17 cellular contexts compared by ENCODE assay signal in the genomic region with DNA sequence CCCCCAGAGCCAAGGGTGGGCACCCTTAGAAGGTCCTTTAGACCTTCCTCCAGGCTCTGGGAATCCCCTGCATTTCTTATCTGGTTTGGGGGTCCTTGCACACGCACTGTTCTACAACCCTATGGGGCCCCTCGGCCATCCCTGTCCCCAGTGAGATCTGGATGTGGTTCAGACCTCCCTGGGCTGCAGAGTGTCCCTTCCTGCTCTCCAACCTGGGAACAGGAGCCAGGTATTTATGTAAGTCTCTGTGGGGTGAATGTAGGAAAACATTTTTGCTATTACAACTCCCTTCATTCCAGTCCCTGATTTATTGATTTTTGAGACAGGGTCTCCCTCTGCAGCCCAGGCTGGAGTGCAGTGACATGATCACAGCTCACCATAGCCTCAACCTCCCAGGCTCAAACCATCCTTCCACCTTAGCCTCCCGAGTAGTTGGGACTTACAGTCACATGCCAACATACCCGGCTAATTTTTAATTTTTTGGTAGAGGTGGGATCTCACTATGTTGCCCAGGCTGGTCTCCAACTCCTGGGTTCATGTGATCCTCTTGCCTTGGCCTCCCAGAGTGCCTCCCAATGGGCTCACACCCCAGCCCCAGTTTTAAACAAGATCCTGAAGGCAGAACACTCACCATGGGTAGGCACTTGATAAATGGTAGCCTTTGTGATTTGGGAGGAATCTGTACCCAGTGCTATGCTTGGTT.
DNase-seq lines count a peak whose midpoint lies in the region; ATAC-seq, FAIRE-seq and TF ChIP-seq lines count a peak whose summit lies in the region.
"Had no signal": no experiment of that assay in that cellular context is flagged by ENCODE, and none has a peak within 500 bp of the region (broad histone marks: within the 10 kb centered on the region; RNA-seq: fewer than 3 reads in every experiment).

No MANE protein-coding gene starts in this region.

- dilution Hi-C loops in IMR-90 (cut with HindIII; ENCODE audit: low sequenced_read_pairs, unreplicated experiment): no loop called here

- H4K5ac ChIP-seq in IMR-90 (ENCODE audit: low read depth, low read length): no peak overlapping the region

- peaks cover 77% of the 10 kb centered on the region for H3K79me2 ChIP-seq in astrocyte (ENCODE audit: insufficient read depth, low read length)

- peaks cover 49 to 95% of the 10 kb centered on the region in 2 experiments for H3K79me1 ChIP-seq in IMR-90 (ENCODE audit: low read depth in 1 of 2, low read length in 2 of 2)

- H3K56ac ChIP-seq in IMR-90 (ENCODE audit: extremely low read depth, insufficient read depth, low read length): no peak overlapping the region

- TF ChIP-seq POLR2A in IMR-90 (IDR thresholded peaks at IDR 0.05; ENCODE audit: low read depth, low read length): no peak

- no TSS peak for BruUV-seq in IMR-90 (replicated peaks; lab: Mats Ljungman, UMichigan)

- H3K4me1 Mint-ChIP-seq in astrocyte (ENCODE audit: low read depth, unreplicated experiment): peaks cover 41% of the 10 kb centered on the region
- H3K4me1 Mint-ChIP-seq in glutamatergic neuron (ENCODE audit: low read depth, unreplicated experiment): peaks cover 51% of the 10 kb centered on the region
- H3K4me1 Mint-ChIP-seq in activated naive CD4-positive, alpha-beta T cell treated with anti-CD3 and anti-CD28 coated beads, Interleukin-2, amount 10 ng/mL, durations not matched to agents 7 days and 5 days: peaks cover 22% of the 10 kb centered on the region
- H3K4me1 Mint-ChIP-seq: IgD-negative memory B cell had no signal

- intact Hi-C loops in IMR-90 (cut with micrococcal nuclease): loop anchor here (10.0 kb wide), 1 partner anchor 388 kb away; no protein-coding TSS in a partner anchor

- no peak for TF ChIP-seq RAD21 in IMR-90 (IDR thresholded peaks at IDR 0.05; ENCODE audit: low read length)

- no peak overlapping the region for H2BK20ac ChIP-seq in IMR-90 (ENCODE audit: low read depth, low read length)

- ATAC-seq in IMR-90 (ENCODE audit: low read depth) (no peak), GM18868 (IDR thresholded peaks at IDR 0.05; ENCODE audit: unreplicated experiment) (no peak)

- H3K9me1 ChIP-seq in IMR-90 (ENCODE audit: insufficient read depth, low read length): peaks cover 47% of the 10 kb centered on the region

- H3K4me2 ChIP-seq in IMR-90 (ENCODE audit: low read depth, low read length) (no peak overlapping the region), astrocyte (ENCODE audit: low read length) (peak overlapping the region; percentile 80)

- no peak overlapping the region for H3K9ac ChIP-seq in IMR-90 (ENCODE audit: low read depth, low read length)
- H3K9ac ChIP-seq in astrocyte (ENCODE audit: low read length): no peak overlapping the region

- no peaks in the 10 kb centered on the region for H3K9me3 Mint-ChIP-seq in astrocyte (ENCODE audit: unreplicated experiment)
- H3K9me3 Mint-ChIP-seq in glutamatergic neuron (ENCODE audit: unreplicated experiment): peaks cover 15% of the 10 kb centered on the region
- H3K9me3 Mint-ChIP-seq in activated naive CD4-positive, alpha-beta T cell treated with anti-CD3 and anti-CD28 coated beads, Interleukin-2, amount 10 ng/mL, durations not matched to agents 7 days and 5 days: no peaks in the 10 kb centered on the region
- H3K9me3 Mint-ChIP-seq: CD8-positive, alpha-beta memory T cell; H9; IgD-negative memory B cell had no signal

- H3K36me3 ChIP-seq in IMR-90 (ENCODE audit: control insufficient read depth, insufficient read depth, low read length): peaks cover 5% of the 10 kb centered on the region; the same call in 1 of the 2 replicates
- H3K36me3 ChIP-seq in astrocyte (ENCODE audit: insufficient read depth, low read length): no peaks in the 10 kb centered on the region

- H3K4ac ChIP-seq in IMR-90 (ENCODE audit: low read depth, low read length): no peak overlapping the region

- H4K91ac ChIP-seq in IMR-90 (ENCODE audit: insufficient read depth, low read depth, low read length): no peak overlapping the region

- H3K4me3 ChIP-seq in IMR-90 (ENCODE audit: insufficient read depth, low read depth, low read length) (no peak overlapping the region), astrocyte (ENCODE audit: insufficient read depth, low read depth, low read length) (no peak overlapping the region)

- H3K27ac ChIP-seq in IMR-90 (ENCODE audit: insufficient read depth, low read length) (no peak overlapping the region), astrocyte (ENCODE audit: low read depth, low read length) (no peak overlapping the region), substantia nigra (ENCODE audit: low read depth, low read length, poor library complexity, severe bottlenecking) (peak overlapping the region; percentile 99)

- no peaks in the 10 kb centered on the region for H3K27me3 ChIP-seq in IMR-90 (ENCODE audit: control insufficient read depth, insufficient read depth, low read length)
- H3K27me3 ChIP-seq in astrocyte (ENCODE audit: insufficient read depth, low read length): no peaks in the 10 kb centered on the region

- H3K23ac ChIP-seq in IMR-90 (ENCODE audit: low read depth, low read length): no peak overlapping the region

- in situ Hi-C loops in IMR-90 (cut with MboI; ENCODE audit: low sequenced_read_pairs): no loop called here

- H3K4me1 ChIP-seq in IMR-90 (ENCODE audit: control insufficient read depth, insufficient read depth, low read length) (peaks cover 47% of the 10 kb centered on the region), astrocyte (ENCODE audit: insufficient read depth, low read length) (peaks cover 57% of the 10 kb centered on the region)

- no peak overlapping the region for H2BK15ac ChIP-seq in IMR-90 (ENCODE audit: low read depth, low read length)

- H3K36me3 Mint-ChIP-seq in astrocyte (ENCODE audit: low read depth, unreplicated experiment) (peaks cover 3% of the 10 kb centered on the region), glutamatergic neuron (ENCODE audit: unreplicated experiment) (no peaks in the 10 kb centered on the region)
- no peaks in the 10 kb centered on the region for H3K36me3 Mint-ChIP-seq in activated naive CD4-positive, alpha-beta T cell treated with anti-CD3 and anti-CD28 coated beads, Interleukin-2, amount 10 ng/mL, durations not matched to agents 7 days and 5 days
- H3K36me3 Mint-ChIP-seq: CD8-positive, alpha-beta memory T cell; IgD-negative memory B cell had no signal

- H3K14ac ChIP-seq in IMR-90 (replicated peaks; ENCODE audit: low read depth, low read length): no peak overlapping the region

- POLR2A ChIA-PET in IMR-90 (lab: Charles Lee; ENCODE audit: unreplicated experiment): no interaction called here

- no peak overlapping the region for H2AFZ ChIP-seq in IMR-90 (replicated peaks; ENCODE audit: low read length, poor library complexity)
- no peak overlapping the region for H2AFZ ChIP-seq in astrocyte (ENCODE audit: low read depth, low read length)

- TF ChIP-seq CTCF in IMR-90 (conservative IDR thresholded peaks at IDR 0.05; ENCODE audit: low read depth, low read length) (no peak), astrocyte (IDR thresholded peaks at IDR 0.05; ENCODE audit: insufficient read depth, low read depth, low read length) (no peak), glutamatergic neuron (IDR thresholded peaks at IDR 0.05; ENCODE audit: partially characterized antibody, unreplicated experiment) (no peak)

- H3K9me3 ChIP-seq in IMR-90 (ENCODE audit: control insufficient read depth, insufficient read depth, low read length) (no peaks in the 10 kb centered on the region), astrocyte (ENCODE audit: insufficient read depth, low read depth, low read length) (no peaks in the 10 kb centered on the region)

- H4K8ac ChIP-seq in IMR-90 (ENCODE audit: low read depth in 2 of 2, low read length in 2 of 2): no peak overlapping the region

- peaks cover 91% of the 10 kb centered on the region for H4K20me1 ChIP-seq in IMR-90 (ENCODE audit: insufficient read depth, low read length)
- H4K20me1 ChIP-seq in astrocyte (ENCODE audit: insufficient read depth, low read length): peaks cover 77% of the 10 kb centered on the region

- H2AK9ac ChIP-seq in IMR-90 (replicated peaks; ENCODE audit: low read depth, low read length, poor library complexity): no peak overlapping the region

- H2BK120ac ChIP-seq in IMR-90 (ENCODE audit: low read depth, low read length): no peak overlapping the region

- no peak overlapping the region for H3K18ac ChIP-seq in IMR-90 (ENCODE audit: low read depth, low read length)

- FAIRE-seq in astrocyte (lab: Jason Lieb, UNC): no peak
- FAIRE-seq: RCC 7860 had no signal

- H2AK5ac ChIP-seq in IMR-90 (ENCODE audit: low read depth, low read length): 0 out of 2 replicates have a peak overlapping the region, but pooled peaks have one; percentile 2

- DNase-seq in IMR-90 (no peak), astrocyte (ENCODE audit: low read depth) (no peak), glutamatergic neuron (no peak), substantia nigra (lab: John Stamatoyannopoulos, UW) (no peak), NCI-H345 (lab: John Stamatoyannopoulos, UW) (no peak)
- no peak for DNase-seq in activated naive CD4-positive, alpha-beta T cell treated with anti-CD3 and anti-CD28 coated beads, Interleukin-2, amount 10 ng/mL, durations not matched to agents 7 days and 5 days
- DNase-seq: CD8-positive, alpha-beta memory T cell; GF-D8; H9; NCI-H1436; NCI-H2029 treated with DMSO at 0.1 percent for 48 hours; NCI-H510A treated with DMSO at 0.1 percent for 48 hours; SHP77 treated with DMSO at 0.1 percent for 48 hours had no signal

- H3K27me3 Mint-ChIP-seq in astrocyte (ENCODE audit: low read depth, unreplicated experiment): no peaks in the 10 kb centered on the region
- peaks cover 20% of the 10 kb centered on the region for H3K27me3 Mint-ChIP-seq in glutamatergic neuron (ENCODE audit: unreplicated experiment)
- H3K27me3 Mint-ChIP-seq in activated naive CD4-positive, alpha-beta T cell treated with anti-CD3 and anti-CD28 coated beads, Interleukin-2, amount 10 ng/mL, durations not matched to agents 7 days and 5 days: peaks cover 6% of the 10 kb centered on the region
- H3K27me3 Mint-ChIP-seq: B cell; CD8-positive, alpha-beta memory T cell; IgD-negative memory B cell had no signal

- WGBS in IMR-90 (ENCODE audit: extremely low coverage in 2 of 2, insufficient read length in 1 of 2), 2 experiments: no CpG with 5 or more reads among the region's 4 CpGs

- H3K4me3 Mint-ChIP-seq in astrocyte (ENCODE audit: unreplicated experiment): no peak overlapping the region
- peak overlapping the region; percentile 25 for H3K4me3 Mint-ChIP-seq in glutamatergic neuron (ENCODE audit: unreplicated experiment)
- H3K4me3 Mint-ChIP-seq in activated naive CD4-positive, alpha-beta T cell treated with anti-CD3 and anti-CD28 coated beads, Interleukin-2, amount 10 ng/mL, durations not matched to agents 7 days and 5 days: no peak overlapping the region
- H3K4me3 Mint-ChIP-seq: B cell; CD8-positive, alpha-beta memory T cell; H9; IgD-negative memory B cell had no signal

- H3K27ac Mint-ChIP-seq in astrocyte (ENCODE audit: unreplicated experiment): no peak overlapping the region
- peak overlapping the region; percentile 99 for H3K27ac Mint-ChIP-seq in glutamatergic neuron (ENCODE audit: unreplicated experiment)
- no peak overlapping the region for H3K27ac Mint-ChIP-seq in activated naive CD4-positive, alpha-beta T cell treated with anti-CD3 and anti-CD28 coated beads, Interleukin-2, amount 10 ng/mL, durations not matched to agents 7 days and 5 days
- H3K27ac Mint-ChIP-seq: B cell, H9, IgD-negative memory B cell had no signal

- H2BK5ac ChIP-seq in IMR-90 (ENCODE audit: low read depth, low read length, poor library complexity, severe bottlenecking): no peak overlapping the region

- CTCF ChIA-PET in IMR-90 (lab: Yijun Ruan, JAX): no interaction called here
- CTCF ChIA-PET in activated naive CD4-positive, alpha-beta T cell treated with anti-CD3 and anti-CD28 coated beads, Interleukin-2, amount 10 ng/mL, durations not matched to agents 7 days and 5 days (lab: Charles Lee): no interaction called here
